ENCODE assay signal across 21 cellular contexts in genomic region chr1:237976345-237976744, GRCh38.
"Had no signal": no experiment of that assay in that cellular context is flagged by ENCODE, and none has a peak within 500 bp of the region (broad histone marks: within the 10 kb centered on the region; RNA-seq: fewer than 3 reads in every experiment).

No MANE protein-coding gene starts in this region.

- H3K4me2 ChIP-seq: PC-9 had no signal

- H3K27me3 ChIP-seq: brain microvascular endothelial cell, cardiac muscle cell, MG63 had no signal

- H3K4me1 Mint-ChIP-seq: activated CD4-positive, alpha-beta memory T cell treated with anti-CD3 and anti-CD28 coated beads, Interleukin-2, amount 10 ng/mL, durations not matched to agents 7 days and 5 days; activated CD4-positive, alpha-beta T cell treated with anti-CD3 and anti-CD28 coated beads for 36 hours; activated naive CD4-positive, alpha-beta T cell treated with anti-CD3 and anti-CD28 coated beads, Interleukin-2, amount 10 ng/mL, durations not matched to agents 7 days and 5 days; activated naive CD8-positive, alpha-beta T cell treated with anti-CD3 and anti-CD28 coated beads for 36 hours had no signal

- H3K27ac Mint-ChIP-seq: activated CD4-positive, alpha-beta memory T cell treated with anti-CD3 and anti-CD28 coated beads, Interleukin-2, amount 10 ng/mL, durations not matched to agents 7 days and 5 days; activated CD4-positive, alpha-beta T cell treated with anti-CD3 and anti-CD28 coated beads for 36 hours; activated naive CD4-positive, alpha-beta T cell treated with anti-CD3 and anti-CD28 coated beads, Interleukin-2, amount 10 ng/mL, durations not matched to agents 7 days and 5 days; activated naive CD8-positive, alpha-beta T cell treated with anti-CD3 and anti-CD28 coated beads for 36 hours; activated T-cell treated with anti-CD3 and anti-CD28 coated beads, Interleukin-2, amount 50 U/mL, for 72 hours; activated T-helper 2 cell treated with anti-CD3 and anti-CD28 coated beads, Interferon-gamma antibody, Interleukin-2, Interleukin-4, amounts not matched to agents 10 μg/mL and 5 μg/mL and 100 μg/mL, durations not matched to agents 14 hours and 24 hours and 36 hours had no signal

- H3K36me3 Mint-ChIP-seq: activated naive CD4-positive, alpha-beta T cell treated with anti-CD3 and anti-CD28 coated beads, Interleukin-2, amount 10 ng/mL, durations not matched to agents 7 days and 5 days; activated naive CD8-positive, alpha-beta T cell treated with anti-CD3 and anti-CD28 coated beads for 36 hours had no signal

- H3K27me3 Mint-ChIP-seq: activated CD4-positive, alpha-beta memory T cell treated with anti-CD3 and anti-CD28 coated beads, Interleukin-2, amount 10 ng/mL, durations not matched to agents 7 days and 5 days; activated CD4-positive, alpha-beta T cell treated with anti-CD3 and anti-CD28 coated beads for 36 hours; activated naive CD4-positive, alpha-beta T cell treated with anti-CD3 and anti-CD28 coated beads, Interleukin-2, amount 10 ng/mL, durations not matched to agents 7 days and 5 days; activated naive CD8-positive, alpha-beta T cell treated with anti-CD3 and anti-CD28 coated beads for 36 hours had no signal

- H3K9me3 Mint-ChIP-seq: activated CD4-positive, alpha-beta memory T cell treated with anti-CD3 and anti-CD28 coated beads, Interleukin-2, amount 10 ng/mL, durations not matched to agents 7 days and 5 days; activated naive CD4-positive, alpha-beta T cell treated with anti-CD3 and anti-CD28 coated beads, Interleukin-2, amount 10 ng/mL, durations not matched to agents 7 days and 5 days; activated T-helper 2 cell treated with anti-CD3 and anti-CD28 coated beads, Interferon-gamma antibody, Interleukin-2, Interleukin-4, amounts not matched to agents 10 μg/mL and 5 μg/mL and 100 μg/mL, durations not matched to agents 14 hours and 24 hours and 36 hours had no signal

- H3K9me3 ChIP-seq: MG63 had no signal

- H3K27ac ChIP-seq: brain microvascular endothelial cell, cardiac muscle cell, PC-9, SK-N-MC, WERI-Rb-1 had no signal

- H2AFZ ChIP-seq: PC-9 had no signal

- H3K36me3 ChIP-seq: brain microvascular endothelial cell, cardiac muscle cell, MG63, WERI-Rb-1 had no signal

- ATAC-seq: activated CD4-positive, alpha-beta T cell treated with anti-CD3 and anti-CD28 coated beads for 36 hours; activated T-cell treated with anti-CD3 and anti-CD28 coated beads, Interleukin-2, amount 50 U/mL, for 72 hours had no signal

- DNase-seq: activated CD4-positive, alpha-beta memory T cell treated with anti-CD3 and anti-CD28 coated beads, Interleukin-2, amount 10 ng/mL, durations not matched to agents 7 days and 5 days; activated CD4-positive, alpha-beta T cell treated with anti-CD3 and anti-CD28 coated beads for 36 hours; activated CD4-positive, alpha-beta T cell treated with anti-CD3 and anti-CD28 coated beads, Interleukin-2, amount 50 U/mL, for 1 hour; activated gamma-delta T cell treated with Interleukin-2 at 50 U/mL for 16 hours; activated naive CD4-positive, alpha-beta T cell treated with anti-CD3 and anti-CD28 coated beads, Interleukin-2, amount 10 ng/mL, durations not matched to agents 7 days and 5 days; activated naive CD8-positive, alpha-beta T cell treated with anti-CD3 and anti-CD28 coated beads for 36 hours; activated T-cell treated with anti-CD3 and anti-CD28 coated beads, Interleukin-2, amount 50 U/mL, for 72 hours; brain microvascular endothelial cell; MG63; NCI-H1105 treated with DMSO at 0.1 percent for 48 hours; NCI-H1436 treated with DMSO at 0.1 percent for 48 hours; NCI-H187; NCI-H2081; NCI-H510A treated with DMSO at 0.1 percent for 48 hours; PC-9; SIG-M5; T-helper 1 cell; WERI-Rb-1 had no signal

- H3K4me3 Mint-ChIP-seq: activated CD4-positive, alpha-beta memory T cell treated with anti-CD3 and anti-CD28 coated beads, Interleukin-2, amount 10 ng/mL, durations not matched to agents 7 days and 5 days; activated CD4-positive, alpha-beta T cell treated with anti-CD3 and anti-CD28 coated beads for 36 hours; activated naive CD4-positive, alpha-beta T cell treated with anti-CD3 and anti-CD28 coated beads, Interleukin-2, amount 10 ng/mL, durations not matched to agents 7 days and 5 days; activated naive CD8-positive, alpha-beta T cell treated with anti-CD3 and anti-CD28 coated beads for 36 hours; activated T-cell treated with anti-CD3 and anti-CD28 coated beads, Interleukin-2, amount 50 U/mL, for 72 hours had no signal

- H3K4me3 ChIP-seq: cardiac muscle cell, MG63, PC-9, SK-N-MC had no signal
